Comparison of ENCODE assay signal across 8 cellular contexts in the genomic region with DNA sequence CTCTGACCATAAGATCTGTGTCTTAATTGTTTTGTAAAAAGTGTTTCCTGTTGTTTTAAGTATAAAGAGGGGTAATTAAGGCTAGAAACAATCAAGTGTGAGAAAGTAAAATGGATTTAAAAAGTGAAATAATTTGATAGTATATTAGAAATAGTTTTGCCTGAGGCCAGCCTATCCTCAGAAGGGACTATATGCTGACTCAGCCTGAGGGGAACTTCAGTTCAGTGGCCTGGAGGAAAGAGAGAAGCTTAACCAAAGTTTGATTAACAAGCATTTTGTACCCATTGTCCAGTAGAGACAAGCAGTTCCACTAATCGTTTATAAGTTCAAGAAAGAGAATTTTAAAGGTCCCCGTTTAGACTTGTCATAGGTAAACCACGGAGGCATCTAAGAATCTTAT.
"Had no signal": no experiment of that assay in that cellular context is flagged by ENCODE, and none has a peak within 500 bp of the region (broad histone marks: within the 10 kb centered on the region; RNA-seq: fewer than 3 reads in every experiment).

No MANE protein-coding gene starts in this region.

- H3K4me3 ChIP-seq: GM12878 had no signal

- DNase-seq: GDM1, GF-D8 had no signal

- ATAC-seq: GM12878 had no signal

- FAIRE-seq: G401.6, GM12878, GM12891, GM12892, GM18507, GM19239 had no signal
